8 cellular contexts compared by ENCODE assay signal in genomic region chr19:19591133-19591825, GRCh38. TPM values are rescaled to one million over a fixed set of nuclear protein-coding genes. Genes with fewer than 3 reads are reported as not detected.
DNase-seq lines count a peak whose midpoint lies in the region; ATAC-seq and TF ChIP-seq lines count a peak whose summit lies in the region.

No MANE protein-coding gene starts in this region.

- no peak for TF ChIP-seq EP300 in suprapubic skin (IDR thresholded peaks at IDR 0.05)

- H3K4me3 ChIP-seq in breast epithelium (no peak overlapping the region), muscle layer of duodenum (ENCODE audit: low read depth in 1 of 2, low read length in 2 of 2) (peak overlapping the region in 1 of 2 donors; percentile 17), suprapubic skin (no peak overlapping the region)

- no peak for TF ChIP-seq POLR2A in breast epithelium (IDR thresholded peaks at IDR 0.05)
- no peak for TF ChIP-seq POLR2A in suprapubic skin (IDR thresholded peaks at IDR 0.05)

- DNase-seq in T1000 (lab: John Stamatoyannopoulos, UW) (peak; percentile 88), breast epithelium (ENCODE audit: low spot score in 2 of 2) (peak in 1 of 2 donors; percentile 73), suprapubic skin (ENCODE audit: low spot score in 2 of 2) (no peak), NCI-H1092 (lab: John Stamatoyannopoulos, UW) (no peak), NCI-H1436 (lab: John Stamatoyannopoulos, UW) (no peak)

- ATAC-seq in GM18502 (IDR thresholded peaks at IDR 0.05; ENCODE audit: poor library complexity, unreplicated experiment) (peak; percentile 85), HG03342 (IDR thresholded peaks at IDR 0.05; ENCODE audit: unreplicated experiment) (peak; percentile 56)

- H3K36me3 ChIP-seq in breast epithelium (no peaks in the 10 kb centered on the region), muscle layer of duodenum (ENCODE audit: control insufficient read depth in 1 of 2, insufficient read depth in 2 of 2, low read length in 2 of 2) (no peaks in the 10 kb centered on the region), suprapubic skin (no peaks in the 10 kb centered on the region)

- no peak for TF ChIP-seq CTCF in breast epithelium (IDR thresholded peaks at IDR 0.05)
- TF ChIP-seq CTCF in suprapubic skin (IDR thresholded peaks at IDR 0.05): no peak

- no peaks in the 10 kb centered on the region for H3K9me3 ChIP-seq in breast epithelium
- no peaks in the 10 kb centered on the region for H3K9me3 ChIP-seq in muscle layer of duodenum (ENCODE audit: control insufficient read depth in 1 of 2, low read length in 2 of 2)
- H3K9me3 ChIP-seq in suprapubic skin: no peaks in the 10 kb centered on the region

- peaks cover 6 to 7% of the 10 kb centered on the region in 2 donors for H3K4me1 ChIP-seq in breast epithelium
- H3K4me1 ChIP-seq in muscle layer of duodenum (ENCODE audit: control insufficient read depth in 1 of 2, insufficient read depth in 2 of 2, low read length in 2 of 2): peaks cover 4 to 11% of the 10 kb centered on the region in 2 donors
- H3K4me1 ChIP-seq in suprapubic skin: peaks cover 49% of the 10 kb centered on the region

- 27% methylated on average over 13 of the region's 13 CpGs for WGBS in suprapubic skin

- peak overlapping the region; percentile 84 to 90 for H3K27ac ChIP-seq in breast epithelium
- H3K27ac ChIP-seq in muscle layer of duodenum (ENCODE audit: low read length): peak overlapping the region; percentile 61
- H3K27ac ChIP-seq in suprapubic skin: peak overlapping the region; percentile 89

- intact Hi-C loops in breast epithelium (cut with DNase I; ENCODE audit: low total_unique reads): loop anchor here (10.0 kb wide), 1 partner anchor 1014 kb away; no protein-coding TSS in a partner anchor

- H3K27me3 ChIP-seq in breast epithelium: no peaks in the 10 kb centered on the region
- H3K27me3 ChIP-seq in muscle layer of duodenum (ENCODE audit: low read depth, low read length): no peaks in the 10 kb centered on the region
- H3K27me3 ChIP-seq in suprapubic skin: no peaks in the 10 kb centered on the region

RNA-seq across cellular contexts. Expression of gene PBX4, which starts 27.2 kb away (rescaled TPM):
- 1 to 10 TPM; 3.4 to 5.9 (median 5.6) TPM for total RNA-seq in breast epithelium
- 10 to 100 TPM in 1 of 4 donors, 1 to 10 TPM in 3; 3.3 to 14.9 (median 4.8) TPM for total RNA-seq in suprapubic skin

RNA-seq across cellular contexts. Expression of gene LPAR2, which starts 36.7 kb away (rescaled TPM):
- total RNA-seq in breast epithelium: 10 to 100 TPM in 2 of 3 donors, 1 to 10 TPM in 1; 3.2 to 17.1 (median 16.4) TPM
- total RNA-seq in suprapubic skin: 10 to 100 TPM; 27.4 to 36.2 (median 32.6) TPM

RNA-seq across cellular contexts. Expression of gene GMIP, which starts 52.2 kb away (rescaled TPM):
- total RNA-seq in breast epithelium: 10 to 100 TPM in 1 of 3 donors, 1 to 10 TPM in 2; 7.9 to 10.4 (median 8.5) TPM
- total RNA-seq in suprapubic skin: 10 to 100 TPM; 10.1 to 14.4 (median 13.4) TPM

RNA-seq across cellular contexts. Expression of gene CILP2, which starts 53.2 kb away (rescaled TPM):
- under 1 TPM; 0.15 to 0.66 (median 0.16) TPM for total RNA-seq in breast epithelium
- under 1 TPM; 0.15 to 0.44 (median 0.21) TPM for total RNA-seq in suprapubic skin
